In the genomic region with DNA sequence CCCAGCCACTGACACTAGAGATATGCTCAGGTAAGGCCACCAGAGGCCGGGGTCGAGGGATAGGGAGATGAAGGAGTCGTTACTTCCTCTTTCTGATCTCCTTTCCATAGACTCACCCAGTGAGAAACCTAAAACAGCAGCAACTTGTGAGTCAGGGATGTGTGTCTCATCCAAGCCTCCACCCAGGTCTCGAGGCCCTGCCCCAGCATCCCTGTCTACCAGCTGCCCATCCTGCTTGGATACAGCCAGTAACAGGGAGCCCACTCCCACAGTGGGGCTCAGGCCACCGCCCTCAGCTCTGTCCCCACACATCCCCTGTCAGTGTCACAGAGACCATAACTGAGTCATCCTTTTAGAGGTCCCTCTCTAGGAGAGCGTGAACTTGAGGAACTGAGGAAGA, we compare ENCODE assay signal across 21 cellular contexts. TPM values are rescaled to one million over a fixed set of nuclear protein-coding genes. Genes with fewer than 3 reads are reported as not detected.
DNase-seq lines count a peak whose midpoint lies in the region; ATAC-seq and TF ChIP-seq lines count a peak whose summit lies in the region.
"Had no signal": no experiment of that assay in that cellular context is flagged by ENCODE, and none has a peak within 500 bp of the region (broad histone marks: within the 10 kb centered on the region; RNA-seq: fewer than 3 reads in every experiment).

No MANE protein-coding gene starts in this region.

- peaks cover 4% of the 10 kb centered on the region; the same call in 1 of the 2 replicates for H3K36me3 ChIP-seq in BLaER1
- no peaks in the 10 kb centered on the region for H3K36me3 ChIP-seq in GM23338 (ENCODE audit: insufficient read depth)
- no peaks in the 10 kb centered on the region for H3K36me3 ChIP-seq in adrenal gland (replicated peaks in 1 of 2)
- H3K36me3 ChIP-seq: HAP-1, right lobe of liver had no signal

- no peaks in the 10 kb centered on the region for H3F3A ChIP-seq in GM23338 (replicated peaks; ENCODE audit: low read depth)

- TF ChIP-seq POLR2A in adrenal gland (IDR thresholded peaks at IDR 0.05): no peak

- H3K79me2 ChIP-seq in GM23338 (replicated peaks; ENCODE audit: insufficient read depth): no peaks in the 10 kb centered on the region

- H3K4me3 ChIP-seq in BLaER1 (peak overlapping the region; percentile 18; the same call in 1 of the 2 replicates), GM23338 (no peak overlapping the region), adrenal gland (no peak overlapping the region)
- H3K4me3 ChIP-seq: A549, HAP-1, right lobe of liver had no signal

- H3K4me1 Mint-ChIP-seq in naive B cell: peaks cover 0 to 3% (median 0%) of the 10 kb centered on the region in 3 donors
- no peaks in the 10 kb centered on the region for H3K4me1 Mint-ChIP-seq in GM23338

- peak overlapping the region; percentile 82 for H3K4me2 ChIP-seq in BLaER1
- H3K4me2 ChIP-seq in GM23338: no peak overlapping the region
- H3K4me2 ChIP-seq: A549, SK-N-SH had no signal

- H3K27me3 ChIP-seq in BLaER1 (no peaks in the 10 kb centered on the region), GM23338 (ENCODE audit: insufficient read depth) (no peaks in the 10 kb centered on the region), adrenal gland (no peaks in the 10 kb centered on the region)
- H3K27me3 ChIP-seq: right lobe of liver had no signal

- no peak overlapping the region for H2AFZ ChIP-seq in GM23338

- no peaks in the 10 kb centered on the region for H3K9me3 Mint-ChIP-seq in naive B cell
- no peaks in the 10 kb centered on the region; the same call in 2 of the 3 replicates for H3K9me3 Mint-ChIP-seq in GM23338

- intact Hi-C loops in adrenal gland (cut with DNase I): no loop called here

- peak overlapping the region; percentile 83 for H3K27ac ChIP-seq in BLaER1
- no peak overlapping the region for H3K27ac ChIP-seq in GM23338 (ENCODE audit: low read depth)
- H3K27ac ChIP-seq in adrenal gland: no peak overlapping the region
- H3K27ac ChIP-seq: A549, right lobe of liver had no signal

- peak overlapping the region; percentile 43; the same call in 1 of the 2 replicates for H3K9ac ChIP-seq in BLaER1
- H3K9ac ChIP-seq: SK-N-SH had no signal

- H3K9me2 ChIP-seq in GM23338 (ENCODE audit: insufficient read depth): no peaks in the 10 kb centered on the region; the same call in 1 of the 2 replicates
- H3K9me2 ChIP-seq: SK-N-SH had no signal

- DNase-seq in LHCN-M2 (ENCODE audit: low read depth) (peak; percentile 73), OCI-M1 (lab: John Stamatoyannopoulos, UW) (peak; percentile 6), naive B cell (no peak), GM23338 (ENCODE audit: low spot score) (no peak), adrenal gland (no peak)
- no peak for DNase-seq in activated naive CD4-positive, alpha-beta T cell (lab: John Stamatoyannopoulos, UW)
- DNase-seq: activated CD4-positive, CD25-positive, alpha-beta regulatory T cell treated with anti-CD3 and anti-CD28 coated beads, Interleukin-2, amount 50 U/mL, for 72 hours; activated CD8-positive, alpha-beta T cell treated with anti-CD3 and anti-CD28 coated beads for 36 hours; amniotic stem cell; cortex of kidney; glutamatergic neuron; NCI-H1105; NCI-H2029 treated with DMSO at 0.1 percent for 48 hours; NCI-H226; right lobe of liver; SK-N-SH had no signal

- H3K4me3 Mint-ChIP-seq in naive B cell (no peak overlapping the region), GM23338 (no peak overlapping the region)
- H3K4me3 Mint-ChIP-seq: activated CD8-positive, alpha-beta T cell treated with anti-CD3 and anti-CD28 coated beads for 36 hours; nephron had no signal

- TF ChIP-seq CTCF in GM23338 (conservative IDR thresholded peaks at IDR 0.05; ENCODE audit: low read depth in 2 of 2) (no peak), adrenal gland (IDR thresholded peaks at IDR 0.05) (no peak)

- H3K36me3 Mint-ChIP-seq in naive B cell (no peaks in the 10 kb centered on the region), GM23338 (ENCODE audit: low read depth) (no peaks in the 10 kb centered on the region)

- H3K27ac Mint-ChIP-seq in naive B cell: no peak overlapping the region
- H3K27ac Mint-ChIP-seq in GM23338: no peak overlapping the region
- H3K27ac Mint-ChIP-seq: activated CD8-positive, alpha-beta T cell treated with anti-CD3 and anti-CD28 coated beads for 36 hours; nephron had no signal

- H4K20me1 ChIP-seq in BLaER1 (no peaks in the 10 kb centered on the region), GM23338 (replicated peaks; ENCODE audit: insufficient read depth) (no peaks in the 10 kb centered on the region)

- ATAC-seq in naive B cell (ENCODE audit: low read depth in 2 of 2) (peak; percentile 56 to 71), GM23338 (no peak), GM19395 (IDR thresholded peaks at IDR 0.05; ENCODE audit: unreplicated experiment) (no peak)
- ATAC-seq: A549; activated CD8-positive, alpha-beta T cell treated with anti-CD3 and anti-CD28 coated beads for 36 hours; right lobe of liver had no signal

- H3K4me1 ChIP-seq in BLaER1 (peaks cover 65% of the 10 kb centered on the region), GM23338 (ENCODE audit: insufficient read depth) (no peaks in the 10 kb centered on the region), adrenal gland (replicated peaks in 1 of 2) (peaks cover 0 to 20% of the 10 kb centered on the region in 2 donors)
- H3K4me1 ChIP-seq: A549, HAP-1 had no signal

- no peaks in the 10 kb centered on the region for H3K27me3 Mint-ChIP-seq in naive B cell
- H3K27me3 Mint-ChIP-seq in GM23338 (ENCODE audit: insufficient read depth, low read depth, poor library complexity): no peaks in the 10 kb centered on the region
- H3K27me3 Mint-ChIP-seq: activated CD8-positive, alpha-beta T cell treated with anti-CD3 and anti-CD28 coated beads for 36 hours had no signal

- WGBS in adrenal gland, 4 donors: 74 to 91% (median 79%) methylated on average over 5 to 6 of the region's 6 CpGs

- H3K9me3 ChIP-seq in BLaER1 (peaks cover 24% of the 10 kb centered on the region), adrenal gland (replicated peaks in 1 of 3) (no peaks in the 10 kb centered on the region)
- H3K9me3 ChIP-seq: HAP-1, right lobe of liver, SK-N-SH had no signal

TF ChIP-seq in GM23338, 12 proteins besides CTCF, POLR2A, EP300 and RAD21 (continues in another document):
- no peak for TF ChIP-seq EZH2phosphoT487 (IDR thresholded peaks at IDR 0.05; ENCODE audit: unreplicated experiment)

RNA-seq across cellular contexts. Expression of a gene that starts 49.6 kb away (rescaled TPM):
- total RNA-seq in LHCN-M2 (2014; rRNA removed): 27.1 and 40.2 TPM in 2 replicates
- polyA plus RNA-seq in LHCN-M2 (2012): 16.3 TPM
- polyA plus RNA-seq in naive B cell (ENCODE audit: low read depth in 6 of 6): 10 to 100 TPM; 13.4 to 19.5 (median 17.0) TPM
- total RNA-seq in GM23338 (2014; rRNA removed; shearing (Covaris generic)): 10.9 and 11.2 TPM in 2 replicates
- 2.6 and 2.7 TPM in 2 replicates for polyA plus RNA-seq in GM23338 (2016; fragmentation: Nextera tagmentation; extraction: Ambion mirVana)
- 10 to 100 TPM; 24.0 to 54.5 (median 39.8) TPM for total RNA-seq in adrenal gland
- polyA plus RNA-seq in adrenal gland: 10 to 100 TPM in 1 of 3 donors, 1 to 10 TPM in 2; 5.2 to 15.7 (median 8.1) TPM

Comparison
In these comparisons a context has a peak if more than half of its experiments do, and no peak if none do; other contexts are left out.
1. DNase-seq: peak in LHCN-M2 (single experiment) and OCI-M1 (single experiment); none in naive B cell (single experiment), GM23338 (single experiment), adrenal gland (0 of 7) and activated naive CD4-positive, alpha-beta T cell (0 of 4).
2. ATAC-seq: peak in naive B cell (2 of 2); none in GM23338 (single experiment) and GM19395 (single experiment).